11 cellular contexts compared by ENCODE assay signal in the genomic region with DNA sequence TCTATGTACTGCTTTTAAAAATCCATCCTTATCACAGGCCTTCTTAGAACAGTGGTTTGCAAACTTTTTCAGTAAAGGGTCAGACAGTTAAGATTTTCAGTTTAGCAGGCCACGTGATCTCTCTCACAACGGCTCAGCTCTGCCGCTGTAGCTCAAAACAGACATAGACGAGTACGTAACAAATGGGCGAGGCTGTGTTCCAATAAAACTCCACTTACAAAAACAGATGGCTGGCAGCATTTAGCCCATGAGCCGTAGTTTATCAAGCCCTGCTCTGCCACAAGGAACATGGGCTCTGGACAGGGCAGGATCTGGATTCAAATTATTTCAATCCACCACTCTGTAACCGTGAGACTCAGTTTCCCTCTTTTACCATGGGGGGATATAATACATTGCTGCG.
DNase-seq lines count a peak whose midpoint lies in the region; ATAC-seq and TF ChIP-seq lines count a peak whose summit lies in the region.
"Had no signal": no experiment of that assay in that cellular context is flagged by ENCODE, and none has a peak within 500 bp of the region (broad histone marks: within the 10 kb centered on the region; RNA-seq: fewer than 3 reads in every experiment).

No MANE protein-coding gene starts in this region.

- peaks cover 8 to 31% (median 12%) of the 10 kb centered on the region in 4 donors for H3K4me1 Mint-ChIP-seq in CD4-positive, alpha-beta memory T cell

- H3K9me3 Mint-ChIP-seq in CD4-positive, alpha-beta memory T cell: no peaks in the 10 kb centered on the region
- H3K9me3 Mint-ChIP-seq: GM23338 had no signal

- H3K4me3 Mint-ChIP-seq in CD4-positive, alpha-beta memory T cell: no peak overlapping the region
- H3K4me3 Mint-ChIP-seq: activated naive CD8-positive, alpha-beta T cell; GM23338 had no signal

- TF ChIP-seq CTCF in BE2C (IDR thresholded peaks at IDR 0.05; ENCODE audit: low read depth, low read length) (no peak), gastroesophageal sphincter (IDR thresholded peaks at IDR 0.05) (no peak)

- peak overlapping the region; percentile 78 to 96 (median 82) for H3K27ac ChIP-seq in gastroesophageal sphincter
- H3K27ac ChIP-seq in rectal smooth muscle tissue (ENCODE audit: low read depth, low read length): peak overlapping the region; percentile 84
- H3K27ac ChIP-seq in CD4-positive, alpha-beta memory T cell (ENCODE audit: low read depth, low read length): no peak overlapping the region

- peak; percentile 59 for ATAC-seq in gastroesophageal sphincter
- ATAC-seq in GM19328 (IDR thresholded peaks at IDR 0.05; ENCODE audit: unreplicated experiment): no peak
- ATAC-seq: GM23338 had no signal

- H3K9me3 ChIP-seq in BE2C (no peaks in the 10 kb centered on the region), gastroesophageal sphincter (no peaks in the 10 kb centered on the region)
- H3K9me3 ChIP-seq in CD4-positive, alpha-beta memory T cell (ENCODE audit: control insufficient read depth in 1 of 2, low read length in 2 of 2): no peaks in the 10 kb centered on the region

- no peak overlapping the region for H3K27ac Mint-ChIP-seq in CD4-positive, alpha-beta memory T cell
- H3K27ac Mint-ChIP-seq: activated naive CD8-positive, alpha-beta T cell; GM23338 had no signal

- no peak for TF ChIP-seq POLR2A in gastroesophageal sphincter (IDR thresholded peaks at IDR 0.05)

- POLR2A ChIA-PET in CD4-positive, alpha-beta memory T cell (lab: Charles Lee; ENCODE audit: partially characterized antibody): no interaction called here

- H3K36me3 ChIP-seq in BE2C (no peaks in the 10 kb centered on the region), gastroesophageal sphincter (no peaks in the 10 kb centered on the region), rectal smooth muscle tissue (ENCODE audit: control insufficient read depth, insufficient read depth, low read length) (no peaks in the 10 kb centered on the region)
- no peaks in the 10 kb centered on the region for H3K36me3 ChIP-seq in CD4-positive, alpha-beta memory T cell (ENCODE audit: insufficient read depth, low read length)

- TF ChIP-seq EP300 in gastroesophageal sphincter (IDR thresholded peaks at IDR 0.05): no peak

- intact Hi-C loops in CD4-positive, alpha-beta memory T cell (cut with micrococcal nuclease): no loop called here

- H3K9ac ChIP-seq in rectal smooth muscle tissue (ENCODE audit: low read length): no peak overlapping the region

- CTCF ChIA-PET in CD4-positive, alpha-beta memory T cell (lab: Charles Lee; ENCODE audit: partially characterized antibody): interaction anchor here (1.0 to 1.2 kb wide), 2 partner anchors 12 to 48 kb away, joined by 3 to 4 read pairs; no protein-coding TSS in a partner anchor

- H3K4me1 ChIP-seq in BE2C: peaks cover 12% of the 10 kb centered on the region
- peaks cover 0 to 63% (median 11%) of the 10 kb centered on the region in 3 donors for H3K4me1 ChIP-seq in gastroesophageal sphincter
- H3K4me1 ChIP-seq in rectal smooth muscle tissue (ENCODE audit: control insufficient read depth, insufficient read depth, low read length): peaks cover 18% of the 10 kb centered on the region
- no peaks in the 10 kb centered on the region for H3K4me1 ChIP-seq in CD4-positive, alpha-beta memory T cell (ENCODE audit: insufficient read depth, low read length)

- WGBS in gastroesophageal sphincter (ENCODE audit: low coverage in 1 of 2), 2 donors: 33 to 61% methylated on average over 4 to 9 of the region's 9 CpGs

- no peaks in the 10 kb centered on the region for H3K27me3 ChIP-seq in BE2C
- H3K27me3 ChIP-seq in gastroesophageal sphincter: no peaks in the 10 kb centered on the region
- no peaks in the 10 kb centered on the region for H3K27me3 ChIP-seq in rectal smooth muscle tissue (ENCODE audit: control insufficient read depth, insufficient read depth, low read length)
- no peaks in the 10 kb centered on the region for H3K27me3 ChIP-seq in CD4-positive, alpha-beta memory T cell (ENCODE audit: insufficient read depth, low read length)

- no peaks in the 10 kb centered on the region for H3K36me3 Mint-ChIP-seq in CD4-positive, alpha-beta memory T cell
- H3K36me3 Mint-ChIP-seq: activated naive CD8-positive, alpha-beta T cell had no signal

- no peaks in the 10 kb centered on the region for H3K27me3 Mint-ChIP-seq in CD4-positive, alpha-beta memory T cell
- H3K27me3 Mint-ChIP-seq: activated naive CD8-positive, alpha-beta T cell had no signal

- peak; percentile 52 for DNase-seq in BE2C
- DNase-seq in NCI-H510A (lab: John Stamatoyannopoulos, UW): peak; percentile 62
- DNase-seq in NCI-H128 (lab: John Stamatoyannopoulos, UW; ENCODE audit: unreplicated experiment): no peak
- no peak for DNase-seq in NK-92 (lab: John Stamatoyannopoulos, UW; ENCODE audit: unreplicated experiment)
- no peak for DNase-seq in CD4-positive, alpha-beta memory T cell
- DNase-seq: activated CD8-positive, alpha-beta memory T cell treated with anti-CD3 and anti-CD28 coated beads, Interleukin-2, amount 50 U/mL, for 4 hours had no signal

- H3K4me3 ChIP-seq in BE2C (ENCODE audit: low read depth, low read length): 0 out of 2 replicates have a peak overlapping the region, but pooled peaks have one; percentile 9
- no peak overlapping the region for H3K4me3 ChIP-seq in gastroesophageal sphincter
- no peak overlapping the region for H3K4me3 ChIP-seq in rectal smooth muscle tissue (ENCODE audit: low read length)
- H3K4me3 ChIP-seq in CD4-positive, alpha-beta memory T cell (ENCODE audit: low read length in 2 of 2): no peak overlapping the region
- H3K4me3 ChIP-seq: GM23338 had no signal

Comparison
In these comparisons a context has a peak if more than half of its experiments do, and no peak if none do; other contexts are left out.
1. DNase-seq: peak in BE2C (single experiment) and NCI-H510A (single experiment); none in NCI-H128 (single experiment), NK-92 (single experiment) and CD4-positive, alpha-beta memory T cell (0 of 5).